2 cellular contexts compared by ENCODE assay signal in genomic region chr1:99639945-99640344, GRCh38.
TF ChIP-seq lines count a peak whose summit lies in the region.

No MANE protein-coding gene starts in this region.

TF ChIP-seq in HepG2, 621 proteins besides CTCF, POLR2A, EP300 and RAD21:
- TF ChIP-seq ZNF7 (CRISPR knock-in tag; IDR thresholded peaks at IDR 0.05) (no peak), CEBPB (IDR thresholded peaks at IDR 0.05; ENCODE audit: borderline replicate concordance, low read depth, low read length) (peak; percentile 75; the same call in 1 of the 2 replicates), KLF9 (CRISPR knock-in tag; IDR thresholded peaks at IDR 0.05; ENCODE audit: low read depth) (no peak), ATF4 (CRISPR knock-in tag; IDR thresholded peaks at IDR 0.05) (no peak), ZNF768 (CRISPR knock-in tag; IDR thresholded peaks at IDR 0.05) (no peak)

TF ChIP-seq in K562, 482 proteins besides CTCF, POLR2A, EP300 and RAD21:
- TF ChIP-seq CEBPG (CRISPR knock-in tag; IDR thresholded peaks at IDR 0.05) (no peak), CEBPG (tag; conservative IDR thresholded peaks at IDR 0.05 in 1 of 2, IDR thresholded peaks at IDR 0.05 in 1 of 2) (peak; percentile 23 to 87; a peak in 2 of 4 replicates), IRF9 (tag; IDR thresholded peaks at IDR 0.05) (0 out of 2 replicates have a peak, but pooled peaks have one; percentile 33), CEBPB (tag; IDR thresholded peaks at IDR 0.05) (peak; percentile 92), ZHX1 (conservative IDR thresholded peaks at IDR 0.05; ENCODE audit: low read length) (no peak)
